ENCODE assay signal across 11 cellular contexts in the genomic region with DNA sequence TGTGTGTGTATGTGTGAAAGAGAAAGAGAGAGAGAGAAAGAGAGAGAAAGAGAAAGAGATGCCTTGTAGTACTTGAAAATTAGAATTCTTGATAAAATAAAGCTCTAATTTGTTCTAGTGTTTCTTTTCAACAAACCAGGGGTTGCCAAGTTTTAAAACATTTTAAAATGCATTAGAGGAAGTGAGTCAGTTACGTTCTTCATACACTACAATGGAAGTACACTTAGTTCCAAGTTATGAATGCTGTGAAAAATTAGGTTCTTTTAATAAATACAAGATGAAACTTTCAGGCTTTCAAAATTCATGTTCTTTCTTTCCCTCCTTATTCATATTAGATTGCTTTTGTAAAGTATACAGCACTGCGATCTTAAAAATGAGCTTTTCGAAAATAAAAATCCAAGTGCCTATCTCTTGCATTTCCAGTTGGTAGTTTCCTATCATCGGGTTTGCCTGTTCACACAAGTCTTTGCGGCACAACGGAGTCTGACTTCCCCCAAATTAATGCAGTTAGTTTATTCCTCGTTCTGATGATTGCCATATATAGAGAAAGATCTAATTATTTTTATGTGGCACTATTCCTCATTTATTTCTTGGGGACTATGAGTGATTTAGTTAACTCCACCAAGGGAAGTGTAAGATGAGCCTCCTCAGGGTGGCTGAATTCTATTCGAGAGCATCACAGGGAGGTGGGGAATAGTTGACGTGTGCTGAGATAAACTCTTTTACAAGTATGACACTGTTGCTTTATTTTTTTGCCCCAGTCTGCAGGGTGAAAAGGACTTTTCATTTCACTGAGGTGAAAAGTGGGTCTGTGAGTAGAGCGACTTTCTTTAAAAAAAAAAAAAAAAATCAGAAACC.
DNase-seq lines count a peak whose midpoint lies in the region; ATAC-seq, FAIRE-seq and TF ChIP-seq lines count a peak whose summit lies in the region.
"Had no signal": no experiment of that assay in that cellular context is flagged by ENCODE, and none has a peak within 500 bp of the region (broad histone marks: within the 10 kb centered on the region; RNA-seq: fewer than 3 reads in every experiment).

No MANE protein-coding gene starts in this region.

- intact Hi-C loops in left cardiac atrium (cut with DNase I) (no loop called here), prostate gland (cut with DNase I) (no loop called here)

- peaks cover 27% of the 10 kb centered on the region for H3K4me1 Mint-ChIP-seq in astrocyte (ENCODE audit: low read depth, unreplicated experiment)
- H3K4me1 Mint-ChIP-seq: naive thymus-derived CD4-positive, alpha-beta T cell; stimulated activated naive CD8-positive, alpha-beta T cell treated with anti-CD3 and anti-CD28 coated beads, Interleukin-15, amount 100 ng/mL, for 72 hours had no signal

- no peak for TF ChIP-seq POLR2A in prostate gland (IDR thresholded peaks at IDR 0.05)

- peak overlapping the region; percentile 70 for H3K9ac ChIP-seq in astrocyte (ENCODE audit: low read length)

- no peaks in the 10 kb centered on the region for H3K9me3 Mint-ChIP-seq in astrocyte (ENCODE audit: unreplicated experiment)
- H3K9me3 Mint-ChIP-seq in activated naive CD4-positive, alpha-beta T cell treated with anti-CD3 and anti-CD28 coated beads, Interleukin-2, amount 50 U/mL, for 72 hours = no peaks in the 10 kb centered on the region
- H3K9me3 Mint-ChIP-seq: activated naive CD4-positive, alpha-beta T cell treated with anti-CD3 and anti-CD28 coated beads for 36 hours; naive thymus-derived CD4-positive, alpha-beta T cell; stimulated activated naive CD8-positive, alpha-beta T cell treated with anti-CD3 and anti-CD28 coated beads, Interleukin-15, amount 100 ng/mL, for 72 hours had no signal

- FAIRE-seq in astrocyte (lab: Jason Lieb, UNC) = peak; percentile 73

- no peaks in the 10 kb centered on the region for H3K27me3 Mint-ChIP-seq in astrocyte (ENCODE audit: low read depth, unreplicated experiment)
- H3K27me3 Mint-ChIP-seq: stimulated activated naive CD8-positive, alpha-beta T cell treated with anti-CD3 and anti-CD28 coated beads, Interleukin-15, amount 100 ng/mL, for 72 hours had no signal

- peak overlapping the region; percentile 86 for H3K4me2 ChIP-seq in astrocyte (ENCODE audit: low read length)

- H3K27me3 ChIP-seq in astrocyte (ENCODE audit: insufficient read depth, low read length) (no peaks in the 10 kb centered on the region), prostate gland (replicated peaks; ENCODE audit: insufficient read depth) (no peaks in the 10 kb centered on the region)

- H3K79me2 ChIP-seq in astrocyte (ENCODE audit: insufficient read depth, low read length) = no peaks in the 10 kb centered on the region

- WGBS in prostate gland = 10% methylated on average over 10 of the region's 10 CpGs

- H3K4me1 ChIP-seq in astrocyte (ENCODE audit: insufficient read depth, low read length) = peaks cover 28% of the 10 kb centered on the region
- peaks cover 5% of the 10 kb centered on the region for H3K4me1 ChIP-seq in prostate gland (replicated peaks)

- H3K4me3 ChIP-seq in astrocyte (ENCODE audit: insufficient read depth, low read depth, low read length) = peak overlapping the region; percentile 58
- peak overlapping the region; percentile 20 to 26 for H3K4me3 ChIP-seq in prostate gland

- ATAC-seq in left cardiac atrium (peak; percentile 69 to 78), GM21786 (IDR thresholded peaks at IDR 0.05; ENCODE audit: unreplicated experiment) (no peak)
- no peak for ATAC-seq in activated naive CD4-positive, alpha-beta T cell treated with anti-CD3 and anti-CD28 coated beads, Interleukin-2, amount 50 U/mL, for 72 hours
- ATAC-seq: naive thymus-derived CD4-positive, alpha-beta T cell; stimulated activated naive CD8-positive, alpha-beta T cell treated with anti-CD3 and anti-CD28 coated beads, Interleukin-15, amount 100 ng/mL, for 72 hours had no signal

- peak overlapping the region; percentile 76 for H3K4me3 Mint-ChIP-seq in astrocyte (ENCODE audit: unreplicated experiment)
- H3K4me3 Mint-ChIP-seq: activated naive CD4-positive, alpha-beta T cell treated with anti-CD3 and anti-CD28 coated beads for 36 hours; naive thymus-derived CD4-positive, alpha-beta T cell; stimulated activated naive CD8-positive, alpha-beta T cell treated with anti-CD3 and anti-CD28 coated beads, Interleukin-15, amount 100 ng/mL, for 72 hours had no signal

- H3K9me3 ChIP-seq in astrocyte (ENCODE audit: insufficient read depth, low read depth, low read length) (no peaks in the 10 kb centered on the region), prostate gland (no peaks in the 10 kb centered on the region)

- H3K36me3 ChIP-seq in astrocyte (ENCODE audit: insufficient read depth, low read length) (no peaks in the 10 kb centered on the region), prostate gland (no peaks in the 10 kb centered on the region)

- peak; percentile 40 for DNase-seq in EL
- peak; percentile 83 for DNase-seq in astrocyte (ENCODE audit: low read depth)
- DNase-seq in left cardiac atrium = no peak
- DNase-seq in prostate gland (ENCODE audit: low spot score) = no peak
- no peak for DNase-seq in activated naive CD4-positive, alpha-beta T cell treated with anti-CD3 and anti-CD28 coated beads, Interleukin-2, amount 50 U/mL, for 72 hours (ENCODE audit: low spot score in 2 of 2)
- DNase-seq in kidney glomerular epithelial cell (lab: John Stamatoyannopoulos, UW) = no peak
- no peak for DNase-seq in NCI-H146 (lab: John Stamatoyannopoulos, UW)
- DNase-seq: activated naive CD4-positive, alpha-beta T cell treated with anti-CD3 and anti-CD28 coated beads for 36 hours; naive thymus-derived CD4-positive, alpha-beta T cell; stimulated activated naive CD8-positive, alpha-beta T cell treated with anti-CD3 and anti-CD28 coated beads, Interleukin-15, amount 100 ng/mL, for 72 hours had no signal

- peak overlapping the region; percentile 93 for H3K27ac Mint-ChIP-seq in astrocyte (ENCODE audit: unreplicated experiment)
- H3K27ac Mint-ChIP-seq in activated naive CD4-positive, alpha-beta T cell treated with anti-CD3 and anti-CD28 coated beads, Interleukin-2, amount 50 U/mL, for 72 hours = no peak overlapping the region
- H3K27ac Mint-ChIP-seq: activated naive CD4-positive, alpha-beta T cell treated with anti-CD3 and anti-CD28 coated beads for 36 hours; naive thymus-derived CD4-positive, alpha-beta T cell; stimulated activated naive CD8-positive, alpha-beta T cell treated with anti-CD3 and anti-CD28 coated beads, Interleukin-15, amount 100 ng/mL, for 72 hours had no signal

- no peaks in the 10 kb centered on the region for H4K20me1 ChIP-seq in astrocyte (ENCODE audit: insufficient read depth, low read length)

- no peak for TF ChIP-seq CTCF in astrocyte (IDR thresholded peaks at IDR 0.05; ENCODE audit: insufficient read depth, low read depth, low read length)
- no peak for TF ChIP-seq CTCF in prostate gland (IDR thresholded peaks at IDR 0.05)

- H2AFZ ChIP-seq in astrocyte (ENCODE audit: low read depth, low read length) = peak overlapping the region; percentile 43

- H3K27ac ChIP-seq in astrocyte (ENCODE audit: low read depth, low read length) = peak overlapping the region; percentile 70
- peak overlapping the region; percentile 25 to 34 for H3K27ac ChIP-seq in prostate gland

- no peaks in the 10 kb centered on the region for H3K36me3 Mint-ChIP-seq in astrocyte (ENCODE audit: low read depth, unreplicated experiment)
- H3K36me3 Mint-ChIP-seq in activated naive CD4-positive, alpha-beta T cell treated with anti-CD3 and anti-CD28 coated beads, Interleukin-2, amount 50 U/mL, for 72 hours = no peaks in the 10 kb centered on the region
- H3K36me3 Mint-ChIP-seq: naive thymus-derived CD4-positive, alpha-beta T cell had no signal

Comparison
In these comparisons a context has a peak if more than half of its experiments do, and no peak if none do; other contexts are left out.
1. DNase-seq: peak in EL (single experiment) and astrocyte (single experiment); none in left cardiac atrium (single experiment), prostate gland (single experiment), activated naive CD4-positive, alpha-beta T cell treated with anti-CD3 and anti-CD28 coated beads, Interleukin-2, amount 50 U/mL, for 72 hours (0 of 2), kidney glomerular epithelial cell (single experiment) and NCI-H146 (single experiment).
2. ATAC-seq: peak in left cardiac atrium (2 of 2); none in activated naive CD4-positive, alpha-beta T cell treated with anti-CD3 and anti-CD28 coated beads, Interleukin-2, amount 50 U/mL, for 72 hours (0 of 2) and GM21786 (single experiment).